8 cellular contexts compared by ENCODE assay signal in genomic region chr1:155254228-155254713, GRCh38. TPM values are rescaled to one million over a fixed set of nuclear protein-coding genes. Genes with fewer than 3 reads are reported as not detected.
DNase-seq lines count a peak whose midpoint lies in the region; ATAC-seq lines count a peak whose summit lies in the region.

No MANE protein-coding gene starts in this region.

- peaks cover 2% of the 10 kb centered on the region for H3K9me3 ChIP-seq in iPS-18c (ENCODE audit: control insufficient read depth, insufficient read depth, low read length)

- H3K9me3 Mint-ChIP-seq in activated T-helper 17 cell treated with anti-CD3 and anti-CD28 coated beads, Interleukin-2, amount 50 U/mL, for 72 hours: no peaks in the 10 kb centered on the region

- peak overlapping the region; percentile 85 for H3K27ac Mint-ChIP-seq in activated T-helper 17 cell treated with anti-CD3 and anti-CD28 coated beads, Interleukin-2, amount 50 U/mL, for 72 hours

- peaks cover 39% of the 10 kb centered on the region for H3K36me3 Mint-ChIP-seq in activated T-helper 17 cell treated with anti-CD3 and anti-CD28 coated beads, Interleukin-2, amount 50 U/mL, for 72 hours (ENCODE audit: low read depth)

- H3K4me1 Mint-ChIP-seq in activated T-helper 17 cell treated with anti-CD3 and anti-CD28 coated beads, Interleukin-2, amount 50 U/mL, for 72 hours: peaks cover 24% of the 10 kb centered on the region

- no peaks in the 10 kb centered on the region for H3K27me3 Mint-ChIP-seq in activated T-helper 17 cell treated with anti-CD3 and anti-CD28 coated beads, Interleukin-2, amount 50 U/mL, for 72 hours

- peak overlapping the region; percentile 93 for H3K27ac ChIP-seq in substantia nigra (ENCODE audit: low read depth, low read length, poor library complexity, severe bottlenecking)

- ATAC-seq in activated T-helper 17 cell treated with anti-CD3 and anti-CD28 coated beads, Interleukin-2, amount 50 U/mL, for 72 hours (replicated peaks): no peak

- DNase-seq in NCI-H82 (lab: John Stamatoyannopoulos, UW) (peak; percentile 52), NCI-H82 treated with DMSO at 0.1 percent for 48 hours (lab: John Stamatoyannopoulos, UW; ENCODE audit: unreplicated experiment) (no peak), substantia nigra (lab: John Stamatoyannopoulos, UW) (peak in 4 of 49 donors; percentile 29 to 65 (median 48)), kidney tubule cell (ENCODE audit: low spot score) (no peak), NAMALWA (ENCODE audit: low spot score) (no peak), putamen (ENCODE audit: low spot score) (no peak)

- H3K4me3 Mint-ChIP-seq in activated T-helper 17 cell treated with anti-CD3 and anti-CD28 coated beads, Interleukin-2, amount 50 U/mL, for 72 hours: peak overlapping the region; percentile 84

- H3K4me3 ChIP-seq in iPS-18c (ENCODE audit: insufficient read depth, low read depth, low read length): peak overlapping the region; percentile 78

RNA-seq across cellular contexts. Expression of gene ENTREP3, which starts 1.0 kb away (rescaled TPM):
- total RNA-seq in activated T-helper 17 cell treated with anti-CD3 and anti-CD28 coated beads, Interleukin-2, amount 50 U/mL, for 72 hours: 10 to 100 TPM; 20.7 to 32.1 TPM

RNA-seq across cellular contexts. Expression of gene SCAMP3, which starts 7.9 kb away (rescaled TPM):
- 100 to 1,000 TPM in 1 of 2 donors, 10 to 100 TPM in 1; 84.0 to 123 TPM for total RNA-seq in activated T-helper 17 cell treated with anti-CD3 and anti-CD28 coated beads, Interleukin-2, amount 50 U/mL, for 72 hours

RNA-seq across cellular contexts. Expression of gene CLK2, which starts 19.0 kb away (rescaled TPM):
- total RNA-seq in activated T-helper 17 cell treated with anti-CD3 and anti-CD28 coated beads, Interleukin-2, amount 50 U/mL, for 72 hours: 100 to 1,000 TPM in 1 of 2 donors, 10 to 100 TPM in 1; 87.7 to 131 TPM

RNA-seq across cellular contexts. Expression of gene HCN3, which starts 23.0 kb away (rescaled TPM):
- total RNA-seq in activated T-helper 17 cell treated with anti-CD3 and anti-CD28 coated beads, Interleukin-2, amount 50 U/mL, for 72 hours: 1 to 10 TPM; 4.1 to 6.0 TPM

RNA-seq across cellular contexts. Expression of gene MTX1, which starts 45.8 kb away (rescaled TPM):
- total RNA-seq in activated T-helper 17 cell treated with anti-CD3 and anti-CD28 coated beads, Interleukin-2, amount 50 U/mL, for 72 hours: 10 to 100 TPM; 31.3 to 59.9 TPM
